Comparison of ENCODE assay signal across 8 cellular contexts in genomic region chr5:176361437-176362097, GRCh38. TPM values are rescaled to one million over a fixed set of nuclear protein-coding genes. Genes with fewer than 3 reads are reported as not detected.
A peak's percentile ranks its signal among the peaks of the same experiment; 100 is the strongest.
DNase-seq lines count a peak whose midpoint lies in the region; ATAC-seq, FAIRE-seq and TF ChIP-seq lines count a peak whose summit lies in the region.

A gene with protein sequence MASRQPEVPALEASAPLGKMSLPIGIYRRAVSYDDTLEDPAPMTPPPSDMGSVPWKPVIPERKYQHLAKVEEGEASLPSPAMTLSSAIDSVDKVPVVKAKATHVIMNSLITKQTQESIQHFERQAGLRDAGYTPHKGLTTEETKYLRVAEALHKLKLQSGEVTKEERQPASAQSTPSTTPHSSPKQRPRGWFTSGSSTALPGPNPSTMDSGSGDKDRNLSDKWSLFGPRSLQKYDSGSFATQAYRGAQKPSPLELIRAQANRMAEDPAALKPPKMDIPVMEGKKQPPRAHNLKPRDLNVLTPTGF (minus strand): TSS chr5:176361764. CDS start chr5:176359508, 2,256 bp downstream.

- TF ChIP-seq POLR2A in GM12892 (IDR thresholded peaks at IDR 0.05; ENCODE audit: low read depth, low read length) (peak; percentile 98), adrenal gland (IDR thresholded peaks at IDR 0.05) (peak; percentile 84 to 91)

- H3K4me1 ChIP-seq in adrenal gland (replicated peaks in 1 of 2) (peaks cover 6 to 28% of the 10 kb centered on the region in 2 donors), heart right ventricle (peaks cover 0 to 38% (median 28%) of the 10 kb centered on the region in 9 donors), upper lobe of right lung (peaks cover 19% of the 10 kb centered on the region)

- WGBS in adrenal gland, 4 donors = 0 to 1% (median 1%) methylated on average over 13 to 50 of the region's 50 CpGs
- 0% methylated on average over 50 of the region's 50 CpGs for WGBS in heart right ventricle, 2 donors

- H3K36me3 ChIP-seq in adrenal gland (replicated peaks in 1 of 2) (peaks cover 0 to 23% of the 10 kb centered on the region in 2 donors), heart right ventricle (peaks cover 0 to 32% (median 3%) of the 10 kb centered on the region in 9 donors), upper lobe of right lung (peaks cover 17% of the 10 kb centered on the region)

- H3K9me3 ChIP-seq in adrenal gland (replicated peaks in 1 of 3) = no peaks in the 10 kb centered on the region
- no peaks in the 10 kb centered on the region for H3K9me3 ChIP-seq in heart right ventricle
- H3K9me3 ChIP-seq in upper lobe of right lung = no peaks in the 10 kb centered on the region

- peaks cover 32 to 41% (median 36%) of the 10 kb centered on the region in 3 donors for H3K4me1 Mint-ChIP-seq in T-cell

- no peaks in the 10 kb centered on the region for H3K9me3 Mint-ChIP-seq in T-cell

- H3K27ac ChIP-seq in adrenal gland (peak within 1 kb of the TSS; percentile 15 to 85 (median 79)), heart right ventricle (peak within 1 kb of the TSS in 9 of 10 donors; percentile 60 to 94 (median 86)), upper lobe of right lung (peak within 1 kb of the TSS; percentile 77)

- H3K27ac Mint-ChIP-seq in T-cell = peak within 1 kb of the TSS; percentile 95 to 99

- FAIRE-seq in GM12892 (lab: Jason Lieb, UNC) = peak; percentile 88

- ATAC-seq in HG02852 (IDR thresholded peaks at IDR 0.05; ENCODE audit: unreplicated experiment) (peak; percentile 77), T-cell (replicated peaks in 1 of 4) (peak; percentile 91 to 92 (median 92)), heart right ventricle (peak; percentile 94 to 98 (median 98)), upper lobe of right lung (peak; percentile 97)

- CTCF ChIA-PET in T-cell (lab: Charles Lee) = interaction anchor here (0.7 to 2.2 kb wide), 4 partner anchors 9 to 624 kb away, joined by 3 to 12 read pairs (median 5); partner anchors contain the start of genes HIGD2A (in 1 of the 2) and NOP16 (in 1 of the 2)

- peak within 1 kb of the TSS; percentile 92 to 98 (median 98) for H3K4me3 Mint-ChIP-seq in T-cell

- intact Hi-C loops in adrenal gland (cut with DNase I) = no loop called here
- intact Hi-C loops in heart right ventricle (cut with DNase I) = loop anchor here in 2 of 10 donors (2.0 to 5.0 kb wide), 4 partner anchors 27 to 86 kb away; partner anchors contain the start of genes CLTB (in 1 of the 2), FAF2 (in 1 of the 2), HIGD2A (in 1 of the 2) and NOP16 (in 1 of the 2)
- intact Hi-C loops in posterior vena cava (cut with DNase I) = no loop called here
- intact Hi-C loops in upper lobe of right lung (cut with DNase I) = no loop called here

- POLR2A ChIA-PET in T-cell (lab: Charles Lee) = interaction anchor here in 1 of 2 donors (0.5 to 0.6 kb wide), 3 partner anchors 20 to 121 kb away, joined by 3 read pairs; no protein-coding TSS in a partner anchor

- no peaks in the 10 kb centered on the region for H3K27me3 Mint-ChIP-seq in T-cell

- peak within 1 kb of the TSS; percentile 78 to 92 (median 80) for H3K4me3 ChIP-seq in adrenal gland
- H3K4me3 ChIP-seq in heart right ventricle = peak within 1 kb of the TSS; percentile 58 to 100 (median 95)
- H3K4me3 ChIP-seq in upper lobe of right lung = peak within 1 kb of the TSS; percentile 81

- peak; percentile 82 for DNase-seq in GM12892 (ENCODE audit: insufficient read length)
- peak; percentile 37 for DNase-seq in NCI-H1436 treated with DMSO at 0.1 percent for 48 hours (lab: John Stamatoyannopoulos, UW)
- DNase-seq in T-cell = peak; percentile 89 to 97 (median 96)
- DNase-seq in adrenal gland = peak; percentile 93 to 98 (median 96)
- peak; percentile 96 to 97 for DNase-seq in heart right ventricle
- DNase-seq in posterior vena cava (ENCODE audit: low spot score) = peak; percentile 98
- DNase-seq in upper lobe of right lung = peak; percentile 98

- H3K27me3 ChIP-seq in adrenal gland (no peaks in the 10 kb centered on the region), heart right ventricle (peaks cover 0 to 21% (median 0%) of the 10 kb centered on the region in 7 donors), upper lobe of right lung (no peaks in the 10 kb centered on the region)

- H3K36me3 Mint-ChIP-seq in T-cell = peaks cover 14% of the 10 kb centered on the region

- TF ChIP-seq CTCF in adrenal gland (IDR thresholded peaks at IDR 0.05) (no peak), heart right ventricle (IDR thresholded peaks at IDR 0.05) (peak in 6 of 9 donors; percentile 8 to 58 (median 40)), upper lobe of right lung (IDR thresholded peaks at IDR 0.05) (peak; percentile 22)

RNA-seq across cellular contexts. Expression of the gene that starts here (rescaled TPM):
- 39.6 TPM for polyA plus RNA-seq in GM12892 (2012; ENCODE audit: missing spikeins)
- 10 to 100 TPM; 66.4 to 79.3 (median 72.8) TPM for total RNA-seq in T-cell
- total RNA-seq in adrenal gland = 100 to 1,000 TPM in 6 of 8 donors, 10 to 100 TPM in 2; 90.9 to 127 (median 108) TPM
- 10 to 100 TPM; 52.9 to 86.4 (median 61.8) TPM for polyA plus RNA-seq in adrenal gland
- total RNA-seq in heart right ventricle = 100 to 1,000 TPM in 4 of 10 donors, 10 to 100 TPM in 6; 74.9 to 121 (median 91.9) TPM
- 10 to 100 TPM; 38.8 to 45.1 TPM for polyA plus RNA-seq in heart right ventricle
- total RNA-seq in posterior vena cava = 10 to 100 TPM; 80.9 to 90.2 TPM
- total RNA-seq in upper lobe of right lung = 92.6 TPM

Comparison
In these comparisons a context has a peak if more than half of its experiments do, and no peak if none do; other contexts are left out.
1. Peak in every context shown above with its lines: DNase-seq, ATAC-seq, H3K4me3 ChIP-seq and H3K27ac ChIP-seq.
2. DNase-seq: peak in every context shown above with its lines; median percentile 98 in posterior vena cava; 98 in upper lobe of right lung; 96 in heart right ventricle; 96 in adrenal gland; 96 in T-cell; 82 in GM12892; 37 in NCI-H1436 treated with DMSO at 0.1 percent for 48 hours.
3. CTCF ChIP-seq: peak in heart right ventricle (6 of 9) and upper lobe of right lung (single experiment); none in adrenal gland (0 of 6).